ENCODE assay signal across 7 cellular contexts in the genomic region with DNA sequence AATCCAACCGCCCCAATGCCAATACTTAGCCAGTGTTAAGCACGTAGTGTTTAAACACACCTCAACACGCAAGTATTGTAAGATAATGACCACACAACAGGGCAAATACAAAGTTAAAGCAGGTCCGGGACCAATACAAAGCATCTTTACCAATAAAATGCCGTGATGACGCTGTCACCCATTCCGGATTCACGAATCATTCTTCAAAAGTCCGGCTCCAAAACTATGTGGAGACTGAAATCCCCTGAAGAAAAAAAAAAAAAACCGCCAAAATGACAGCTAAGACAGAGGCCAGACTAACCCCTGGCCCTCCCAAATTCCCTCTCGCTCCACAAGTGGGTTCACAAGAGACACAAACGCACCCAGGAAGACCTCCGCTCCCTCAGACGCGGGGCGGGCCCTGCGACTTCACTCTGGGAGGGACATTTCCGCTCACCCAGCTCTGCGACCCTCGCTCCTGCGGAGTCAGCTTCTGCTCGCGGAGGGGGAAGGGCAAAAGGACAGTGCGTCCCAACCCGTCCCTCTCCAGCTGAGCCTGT. TPM values are rescaled to one million over a fixed set of nuclear protein-coding genes. Genes with fewer than 3 reads are reported as not detected.
DNase-seq lines count a peak whose midpoint lies in the region; ATAC-seq and TF ChIP-seq lines count a peak whose summit lies in the region.

No MANE protein-coding gene starts in this region.

- POLR2A ChIA-PET in RWPE1 (lab: Yijun Ruan, JAX; ENCODE audit: low non-redundant PET) = no interaction called here

- H3K4me3 ChIP-seq in fibroblast of mammary gland (ENCODE audit: control insufficient read depth, low read depth, low read length) (peak overlapping the region; percentile 96), sigmoid colon (peak overlapping the region; percentile 55 to 78 (median 69))

- H3K9me3 ChIP-seq in sigmoid colon = no peaks in the 10 kb centered on the region

- no peak for TF ChIP-seq CTCF in RWPE1 (conservative IDR thresholded peaks at IDR 0.05; ENCODE audit: low read depth)
- TF ChIP-seq CTCF in fibroblast of mammary gland (conservative IDR thresholded peaks at IDR 0.05; ENCODE audit: control insufficient read depth, insufficient read depth, low read depth, low read length) = no peak
- TF ChIP-seq CTCF in sigmoid colon (IDR thresholded peaks at IDR 0.05) = no peak

- H3K4me1 ChIP-seq in sigmoid colon = peaks cover 0 to 25% (median 19%) of the 10 kb centered on the region in 4 donors

- 0 to 1% methylated on average over 25 of the region's 25 CpGs for WGBS in sigmoid colon, 2 donors

- CTCF ChIA-PET in RWPE1 (lab: Yijun Ruan, JAX) = interaction anchor here (0.5 to 0.7 kb wide), 4 partner anchors 20 to 1341 kb away, joined by 3 read pairs; no protein-coding TSS in a partner anchor

- DNase-seq in RWPE1 (ENCODE audit: low spot score) = no peak
- DNase-seq in fibroblast of mammary gland (ENCODE audit: low read depth) = peak; percentile 60
- DNase-seq in sigmoid colon = no peak
- no peak for DNase-seq in OCI-M1 (lab: John Stamatoyannopoulos, UW)
- no peak for DNase-seq in MV-4-11 (lab: John Stamatoyannopoulos, UW)

- ATAC-seq in GM18873 (IDR thresholded peaks at IDR 0.05; ENCODE audit: low FRiP score, unreplicated experiment) (peak; percentile 33), HG02588 (IDR thresholded peaks at IDR 0.05; ENCODE audit: unreplicated experiment) (peak; percentile 43)

- no peak for TF ChIP-seq POLR2A in sigmoid colon (IDR thresholded peaks at IDR 0.05)

- intact Hi-C loops in sigmoid colon (cut with DNase I) = loop anchor here (1.0 to 5.0 kb wide), 4 partner anchors 45 to 1079 kb away; a partner anchor contains a TSS

- peak overlapping the region; percentile 97 for H3K27ac ChIP-seq in RWPE1
- peak overlapping the region; percentile 87 to 92 (median 91) for H3K27ac ChIP-seq in sigmoid colon

- H3K27me3 ChIP-seq in sigmoid colon = no peaks in the 10 kb centered on the region

- peaks cover 0 to under 1% (median 0%) of the 10 kb centered on the region in 4 donors for H3K36me3 ChIP-seq in sigmoid colon

- no peak for TF ChIP-seq EP300 in sigmoid colon (IDR thresholded peaks at IDR 0.05)

RNA-seq across cellular contexts. Expression of a gene that starts 0.6 kb away (rescaled TPM):
- total RNA-seq in sigmoid colon = 1 to 10 TPM; 5.2 to 10.0 (median 7.3) TPM
- 10 to 100 TPM in 2 of 3 donors, 1 to 10 TPM in 1; 8.4 to 15.7 (median 10.4) TPM for polyA plus RNA-seq in sigmoid colon

RNA-seq across cellular contexts. Expression of a gene that starts 0.8 kb away (rescaled TPM):
- 1 to 10 TPM; 3.8 to 7.8 (median 5.4) TPM for total RNA-seq in sigmoid colon
- polyA plus RNA-seq in sigmoid colon = 1 to 10 TPM; 1.8 to 5.7 (median 4.9) TPM

RNA-seq across cellular contexts. Expression of a gene that starts 43.9 kb away (rescaled TPM):
- 100 to 1,000 TPM; 443 to 618 (median 542) TPM for total RNA-seq in sigmoid colon
- 100 to 1,000 TPM; 323 to 804 (median 459) TPM for polyA plus RNA-seq in sigmoid colon

RNA-seq across cellular contexts. Expression of a gene that starts 44.3 kb away (rescaled TPM):
- total RNA-seq in sigmoid colon = 1 to 10 TPM; 7.5 to 8.6 (median 8.0) TPM
- polyA plus RNA-seq in sigmoid colon = 1 to 10 TPM in 1 of 3 donors, under 1 TPM in 2; under 0.01 to 2.5 (median 0.46) TPM
